In genomic region chr1:218669431-218669830, GRCh38 we compare ENCODE assay signal across 15 cellular contexts.
"Had no signal": no experiment of that assay in that cellular context is flagged by ENCODE, and none has a peak within 500 bp of the region (broad histone marks: within the 10 kb centered on the region; RNA-seq: fewer than 3 reads in every experiment).

No MANE protein-coding gene starts in this region.

- H3K36me3 ChIP-seq: left lung, tibial artery, uterus, WERI-Rb-1 had no signal

- H2AFZ ChIP-seq: parathyroid adenoma had no signal

- ATAC-seq: activated naive CD8-positive, alpha-beta T cell treated with anti-CD3 and anti-CD28 coated beads, Interleukin-2, amount 50 U/mL, for 24 hours; left lung; mucosa of descending colon; naive thymus-derived CD4-positive, alpha-beta T cell had no signal

- H3K4me1 ChIP-seq: left lung, parathyroid adenoma had no signal

- FAIRE-seq: islet of Langerhans had no signal

- H3K79me2 ChIP-seq: parathyroid adenoma had no signal

- DNase-seq: activated CD4-positive, alpha-beta T cell treated with anti-CD3 and anti-CD28 coated beads, Interleukin-2, amount 50 U/mL, for 48 hours; activated naive CD4-positive, alpha-beta T cell treated with anti-CD3 and anti-CD28 coated beads for 36 hours; activated naive CD8-positive, alpha-beta T cell treated with anti-CD3 and anti-CD28 coated beads, Interleukin-2, amount 50 U/mL, for 24 hours; central memory CD4-positive, alpha-beta T cell; left lung; mucosa of descending colon; naive thymus-derived CD4-positive, alpha-beta T cell; stimulated activated CD4-positive, alpha-beta T cell treated with anti-CD3 and anti-CD28 coated beads, Interleukin-2, amount 100 ng/mL, for 48 hours; stimulated activated naive CD4-positive, alpha-beta T cell; tibial artery; uterus; WERI-Rb-1 had no signal

- H3K27me3 ChIP-seq: left lung, tibial artery, uterus had no signal

- H3K4me3 ChIP-seq: coronary artery, left lung, mucosa of descending colon, tibial artery, uterus had no signal

- H3K9ac ChIP-seq: parathyroid adenoma had no signal

- H3K9me3 ChIP-seq: mucosa of descending colon, uterus had no signal

- H3K27ac ChIP-seq: coronary artery, left lung, parathyroid adenoma, tibial artery, uterus, WERI-Rb-1 had no signal
